7 cellular contexts compared by ENCODE assay signal in the genomic region with DNA sequence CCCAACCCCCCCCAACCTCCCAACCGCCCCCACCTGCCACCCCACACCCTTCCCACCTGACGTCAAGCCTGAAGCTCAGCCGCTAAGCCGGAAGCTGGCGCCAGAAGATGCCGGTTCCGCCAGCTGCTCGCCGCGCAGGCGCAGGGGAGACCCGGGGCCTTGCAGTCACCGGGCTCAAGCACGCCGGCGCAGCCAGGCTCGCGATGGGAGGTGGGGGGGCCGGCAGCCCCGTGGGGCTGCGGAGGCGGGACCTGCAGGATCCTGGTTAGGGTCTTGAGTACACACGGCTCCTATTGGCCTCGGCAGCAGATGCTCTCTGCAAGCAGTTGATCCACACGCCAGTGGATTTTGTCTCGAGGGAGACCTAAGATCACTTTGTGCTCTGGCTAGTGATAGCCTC.
DNase-seq lines count a peak whose midpoint lies in the region; ATAC-seq and FAIRE-seq lines count a peak whose summit lies in the region.

Gene LIG4 (minus strand): TSS at position 109 of the 400 bp plus-strand sequence. CDS start 4,268 bp downstream, outside the sequence.

- DNase-seq in GM18507 (ENCODE audit: extremely low spot score, insufficient read length, low read depth) (peak; percentile 80), NCI-H2029 (lab: John Stamatoyannopoulos, UW) (peak; percentile 73), T-helper 22 cell (ENCODE audit: low read depth) (peak; percentile 92), astrocyte of the hippocampus (ENCODE audit: low read depth, low spot score) (peak; percentile 98), hippocampal formation (lab: John Stamatoyannopoulos, UW) (peak; percentile 72 to 84), retina (peak; percentile 92)

- peak; percentile 66 for ATAC-seq in HG02973 (IDR thresholded peaks at IDR 0.05; ENCODE audit: unreplicated experiment)

- peak; percentile 85 for FAIRE-seq in GM18507 (lab: Jason Lieb, UNC)

Comparison
In these comparisons a context has a peak if more than half of its experiments do, and no peak if none do; other contexts are left out.
1. Peak in every context shown above with its lines: DNase-seq and ATAC-seq.